Comparison of ENCODE assay signal across 39 cellular contexts in the genomic region with DNA sequence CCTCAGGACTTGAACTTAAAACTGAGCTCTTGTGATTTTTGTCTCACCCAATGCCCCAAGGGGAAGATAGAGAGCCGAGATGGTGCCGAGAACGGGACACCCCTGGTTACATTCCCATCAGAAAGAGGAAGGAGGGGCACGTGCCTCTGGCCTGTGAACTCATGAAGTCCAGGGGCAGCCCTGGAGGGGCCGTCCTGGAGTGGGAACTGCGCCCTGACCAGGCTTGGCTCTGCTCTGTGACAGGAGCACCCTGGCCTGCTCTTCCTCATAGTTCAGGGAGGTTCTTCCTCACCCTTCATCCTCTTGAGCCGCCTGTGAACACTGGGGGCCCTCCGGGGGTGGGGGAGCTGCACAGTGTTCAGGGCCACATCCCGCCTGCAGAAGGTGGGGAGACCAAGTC.
"Had no signal": no experiment of that assay in that cellular context is flagged by ENCODE, and none has a peak within 500 bp of the region (broad histone marks: within the 10 kb centered on the region; RNA-seq: fewer than 3 reads in every experiment).

No MANE protein-coding gene starts in this region.

- H3K27ac ChIP-seq: ascending aorta, body of pancreas, breast epithelium, PC-9, RWPE1, WERI-Rb-1 had no signal

- H3K36me3 Mint-ChIP-seq: activated CD8-positive, alpha-beta memory T cell treated with anti-CD3 and anti-CD28 coated beads, Interleukin-2, amount 10 ng/mL, durations not matched to agents 7 days and 5 days; activated naive CD8-positive, alpha-beta T cell treated with anti-CD3 and anti-CD28 coated beads for 36 hours had no signal

- H3K9me3 Mint-ChIP-seq: activated CD4-positive, alpha-beta memory T cell treated with anti-CD3 and anti-CD28 coated beads, Interleukin-2, amount 10 ng/mL, durations not matched to agents 7 days and 5 days; activated naive CD8-positive, alpha-beta T cell treated with anti-CD3 and anti-CD28 coated beads for 36 hours had no signal

- H3K4me1 Mint-ChIP-seq: activated CD4-positive, alpha-beta memory T cell treated with anti-CD3 and anti-CD28 coated beads, Interleukin-2, amount 10 ng/mL, durations not matched to agents 7 days and 5 days; activated CD8-positive, alpha-beta memory T cell treated with anti-CD3 and anti-CD28 coated beads, Interleukin-2, amount 10 ng/mL, durations not matched to agents 7 days and 5 days; activated naive CD8-positive, alpha-beta T cell treated with anti-CD3 and anti-CD28 coated beads for 36 hours had no signal

- H3K27ac Mint-ChIP-seq: activated CD4-positive, alpha-beta memory T cell treated with anti-CD3 and anti-CD28 coated beads, Interleukin-2, amount 10 ng/mL, durations not matched to agents 7 days and 5 days; activated CD8-positive, alpha-beta memory T cell treated with anti-CD3 and anti-CD28 coated beads, Interleukin-2, amount 10 ng/mL, durations not matched to agents 7 days and 5 days; activated naive CD8-positive, alpha-beta T cell treated with anti-CD3 and anti-CD28 coated beads for 36 hours had no signal

- H3K27me3 Mint-ChIP-seq: activated CD4-positive, alpha-beta memory T cell treated with anti-CD3 and anti-CD28 coated beads, Interleukin-2, amount 10 ng/mL, durations not matched to agents 7 days and 5 days; activated CD8-positive, alpha-beta memory T cell treated with anti-CD3 and anti-CD28 coated beads, Interleukin-2, amount 10 ng/mL, durations not matched to agents 7 days and 5 days had no signal

- ATAC-seq: activated CD8-positive, alpha-beta memory T cell treated with anti-CD3 and anti-CD28 coated beads, Interleukin-2, amount 10 ng/mL, durations not matched to agents 7 days and 5 days; body of pancreas; Right ventricle myocardium inferior had no signal

- H2AFZ ChIP-seq: PC-9 had no signal

- H3K4me3 Mint-ChIP-seq: activated CD4-positive, alpha-beta memory T cell treated with anti-CD3 and anti-CD28 coated beads, Interleukin-2, amount 10 ng/mL, durations not matched to agents 7 days and 5 days; activated CD8-positive, alpha-beta memory T cell treated with anti-CD3 and anti-CD28 coated beads, Interleukin-2, amount 10 ng/mL, durations not matched to agents 7 days and 5 days; activated naive CD8-positive, alpha-beta T cell treated with anti-CD3 and anti-CD28 coated beads for 36 hours had no signal

- H3K4me1 ChIP-seq: ascending aorta, body of pancreas, breast epithelium had no signal

- H3K36me3 ChIP-seq: ascending aorta, breast epithelium, WERI-Rb-1 had no signal

- DNase-seq: activated CD4-positive, alpha-beta memory T cell treated with anti-CD3 and anti-CD28 coated beads, Interleukin-2, amount 10 ng/mL, durations not matched to agents 7 days and 5 days; activated CD4-positive, alpha-beta T cell treated with anti-CD3 and anti-CD28 coated beads for 1 hour; activated CD4-positive, alpha-beta T cell treated with anti-CD3 and anti-CD28 coated beads for 48 hours; activated CD4-positive, CD25-positive, alpha-beta regulatory T cell; activated CD8-positive, alpha-beta memory T cell treated with anti-CD3 and anti-CD28 coated beads for 24 hours; activated CD8-positive, alpha-beta memory T cell treated with anti-CD3 and anti-CD28 coated beads, Interleukin-2, amount 10 ng/mL, durations not matched to agents 7 days and 5 days; activated CD8-positive, alpha-beta memory T cell treated with anti-CD3 and anti-CD28 coated beads, Interleukin-2, amount 50 U/mL, for 48 hours; activated effector memory CD4-positive, alpha-beta T cell treated with anti-CD3 and anti-CD28 coated beads, Interleukin-2, amount 50 U/mL, for 16 hours; activated naive CD4-positive, alpha-beta T cell; activated naive CD4-positive, alpha-beta T cell treated with anti-CD3 and anti-CD28 coated beads, Interleukin-2, amount 50 U/mL, for 16 hours; activated naive CD8-positive, alpha-beta T cell treated with anti-CD3 and anti-CD28 coated beads for 36 hours; activated T-cell treated with anti-CD3 and anti-CD28 coated beads, Interleukin-2, amount 50 U/mL, for 48 hours; amygdala; body of pancreas; Karpas-422; KBM-7; NCI-H1048; NCI-H1105 treated with DMSO at 0.1 percent for 48 hours; NCI-H1436; NCI-H1694; NCI-H1930; NCI-H2081 treated with DMSO at 0.1 percent for 48 hours; NCI-H226; NCI-H446 treated with DMSO at 0.1 percent for 48 hours; NCI-H524; NCI-H69; NK-92 treated with Interleukin-12 subunit alpha and Interleukin-12 subunit beta, amount 100 ng/mL, for 24 hours; PC-9; SIG-M5; SW 1271; T-helper 1 cell; T-helper 2 cell; T-helper 9 cell; WERI-Rb-1 had no signal

- FAIRE-seq: RCC 7860 had no signal

- H3K4me2 ChIP-seq: PC-9 had no signal

- H3K27me3 ChIP-seq: ascending aorta, body of pancreas had no signal

- H3K9me3 ChIP-seq: ascending aorta, body of pancreas had no signal

- H3K4me3 ChIP-seq: ascending aorta, body of pancreas, breast epithelium, PC-9 had no signal
